9 cellular contexts compared by ENCODE assay signal in the genomic region with DNA sequence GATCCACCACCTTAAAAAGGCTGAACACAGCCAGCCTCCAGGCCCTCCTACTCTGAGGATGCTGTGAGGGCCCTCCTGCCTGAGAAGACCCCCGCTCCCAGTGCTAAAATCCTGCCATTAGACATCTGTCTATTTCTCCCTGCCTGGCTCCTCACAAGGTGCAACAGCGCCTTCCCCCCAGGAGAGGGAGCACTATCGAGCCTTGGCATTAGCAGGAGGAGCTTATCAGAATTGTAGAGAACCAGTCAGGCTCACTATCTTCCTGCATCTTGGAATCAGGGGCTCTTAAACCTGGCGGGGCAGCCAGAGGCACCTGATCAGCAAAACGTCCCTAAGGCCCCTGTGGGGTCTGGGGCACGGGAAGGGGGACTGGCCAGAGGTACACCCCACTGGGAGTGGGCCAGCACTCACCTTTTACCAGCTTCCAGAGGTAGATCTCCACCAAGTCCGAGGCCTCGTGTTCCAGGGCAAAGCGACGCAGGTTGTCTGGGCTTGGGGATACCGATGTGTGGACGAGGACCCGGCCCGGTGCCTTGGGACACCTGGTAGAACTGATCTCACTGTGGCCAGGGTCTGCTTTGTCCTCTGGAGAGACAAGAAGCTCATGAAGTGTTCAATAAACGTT. TPM values are rescaled to one million over a fixed set of nuclear protein-coding genes. Genes with fewer than 3 reads are reported as not detected.
DNase-seq lines count a peak whose midpoint lies in the region; ATAC-seq lines count a peak whose summit lies in the region.
"Had no signal": no experiment of that assay in that cellular context is flagged by ENCODE, and none has a peak within 500 bp of the region (broad histone marks: within the 10 kb centered on the region; RNA-seq: fewer than 3 reads in every experiment).

No MANE protein-coding gene starts in this region.

- ATAC-seq in HG02759 (IDR thresholded peaks at IDR 0.05; ENCODE audit: unreplicated experiment), result peak; percentile 57
- ATAC-seq in GM21367 (IDR thresholded peaks at IDR 0.05; ENCODE audit: unreplicated experiment), result no peak

- DNase-seq in D341Med (ENCODE audit: low spot score), result peak; percentile 83
- peak; percentile 50 for DNase-seq in NCI-H748 (lab: John Stamatoyannopoulos, UW; ENCODE audit: unreplicated experiment)
- peak; percentile 42 to 46 for DNase-seq in activated CD4-positive, alpha-beta T cell treated with anti-CD3 and anti-CD28 coated beads, Interleukin-2, amount 50 U/mL, for 4 hours
- DNase-seq in dermis microvascular lymphatic vessel endothelial cell (ENCODE audit: low read depth in 2 of 2), result peak; percentile 36 to 63
- peak; percentile 87 for DNase-seq in medulla oblongata (ENCODE audit: extremely low spot score)
- DNase-seq in stimulated activated CD8-positive, alpha-beta memory T cell treated with anti-CD3 and anti-CD28 coated beads, Interleukin-4, amount 100 ng/mL, for 24 hours (ENCODE audit: low read depth), result peak; percentile 40

RNA-seq across cellular contexts. Expression of a gene that starts 28.7 kb away (rescaled TPM):
- 0.26 and 0.63 TPM in 2 replicates for total RNA-seq in dermis microvascular lymphatic vessel endothelial cell
- total RNA-seq: T-helper 2 cell treated with Interferon-gamma antibody and Interleukin-4, amounts not matched to agents 100 ng/mL and 5 ng/mL, for 36 hours had no signal

RNA-seq across cellular contexts. Expression of a gene that starts 46.2 kb away (rescaled TPM):
- 13.0 and 14.5 TPM in 2 replicates for total RNA-seq in dermis microvascular lymphatic vessel endothelial cell
